ENCODE assay signal across 21 cellular contexts in the genomic region with DNA sequence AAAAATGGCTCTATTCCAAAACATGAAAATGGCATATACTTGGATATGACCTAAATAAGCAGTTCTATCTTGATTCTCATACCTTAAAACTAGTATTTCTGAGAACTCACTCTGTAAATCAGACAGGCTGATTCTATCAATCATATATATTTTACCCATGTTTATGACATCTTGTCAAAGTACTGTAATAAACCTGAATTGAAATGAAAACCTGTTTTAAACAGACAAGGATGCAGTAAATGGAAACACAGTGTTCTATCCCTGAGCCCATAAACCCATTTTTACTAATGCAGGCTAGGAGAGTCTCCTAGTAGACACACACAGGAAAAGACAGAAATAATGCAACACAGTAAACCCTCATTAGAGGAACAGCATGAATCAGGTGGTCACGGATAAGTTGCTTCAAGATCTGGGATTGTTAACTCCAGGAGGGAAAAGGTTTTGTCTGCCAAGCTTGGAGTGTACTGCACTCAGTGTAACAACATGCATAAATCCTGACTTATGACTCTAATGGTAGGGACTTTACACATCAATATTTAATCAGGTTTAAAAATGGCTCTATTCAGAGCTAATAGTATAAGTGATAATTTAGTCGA.
"Had no signal": no experiment of that assay in that cellular context is flagged by ENCODE, and none has a peak within 500 bp of the region (broad histone marks: within the 10 kb centered on the region; RNA-seq: fewer than 3 reads in every experiment).

No MANE protein-coding gene starts in this region.

- H3K9me3 Mint-ChIP-seq: activated naive CD4-positive, alpha-beta T cell treated with anti-CD3 and anti-CD28 coated beads for 36 hours; activated naive CD8-positive, alpha-beta T cell treated with anti-CD3 and anti-CD28 coated beads, Interleukin-2, amount 10 ng/mL, durations not matched to agents 7 days and 5 days; T-helper 2 cell treated with Interferon-gamma antibody and Interleukin-4, amounts not matched to agents 5 μg/mL and 100 μg/mL, for 36 hours had no signal

- H3K4me3 ChIP-seq: colonic mucosa, heart left ventricle, left lung, spleen, testis, uterus had no signal

- H3K9me3 ChIP-seq: colonic mucosa, heart left ventricle, left lung, spleen, testis, uterus had no signal

- H3K27ac ChIP-seq: colonic mucosa, heart left ventricle, left lung, spleen, testis, uterus, WERI-Rb-1 had no signal

- ATAC-seq: activated CD8-positive, alpha-beta T cell treated with anti-CD3 and anti-CD28 coated beads, Interleukin-2, amount 10 ng/mL, durations not matched to agents 7 days and 5 days; heart left ventricle; left lung; naive thymus-derived CD4-positive, alpha-beta T cell had no signal

- H3K4me3 Mint-ChIP-seq: activated CD8-positive, alpha-beta T cell treated with anti-CD3 and anti-CD28 coated beads, Interleukin-2, amount 10 ng/mL, durations not matched to agents 7 days and 5 days; activated naive CD4-positive, alpha-beta T cell treated with anti-CD3 and anti-CD28 coated beads for 36 hours; activated naive CD8-positive, alpha-beta T cell treated with anti-CD3 and anti-CD28 coated beads, Interleukin-2, amount 10 ng/mL, durations not matched to agents 7 days and 5 days; activated T-cell treated with anti-CD3 and anti-CD28 coated beads, Interleukin-2, amount 50 U/mL, for 24 hours; naive thymus-derived CD4-positive, alpha-beta T cell; T-helper 2 cell treated with Interferon-gamma antibody and Interleukin-4, amounts not matched to agents 5 μg/mL and 100 μg/mL, for 36 hours had no signal

- H3K36me3 Mint-ChIP-seq: activated naive CD8-positive, alpha-beta T cell treated with anti-CD3 and anti-CD28 coated beads, Interleukin-2, amount 10 ng/mL, durations not matched to agents 7 days and 5 days; naive thymus-derived CD4-positive, alpha-beta T cell had no signal

- H3K36me3 ChIP-seq: colonic mucosa, heart left ventricle, left lung, spleen, uterus, WERI-Rb-1 had no signal

- H3K27me3 ChIP-seq: colonic mucosa, heart left ventricle, left lung, spleen, testis, uterus had no signal

- H3K4me1 Mint-ChIP-seq: activated naive CD8-positive, alpha-beta T cell treated with anti-CD3 and anti-CD28 coated beads, Interleukin-2, amount 10 ng/mL, durations not matched to agents 7 days and 5 days; naive thymus-derived CD4-positive, alpha-beta T cell had no signal

- H3K27me3 Mint-ChIP-seq: activated naive CD8-positive, alpha-beta T cell treated with anti-CD3 and anti-CD28 coated beads, Interleukin-2, amount 10 ng/mL, durations not matched to agents 7 days and 5 days; activated T-cell treated with anti-CD3 and anti-CD28 coated beads, Interleukin-2, amount 50 U/mL, for 24 hours; naive thymus-derived CD4-positive, alpha-beta T cell; progenitor cell of endocrine pancreas had no signal

- DNase-seq: activated CD4-positive, alpha-beta T cell treated with anti-CD3 and anti-CD28 coated beads, Interleukin-2, amount 50 U/mL, for 1 hour; activated CD4-positive, CD25-positive, alpha-beta regulatory T cell treated with anti-CD3 and anti-CD28 coated beads, Interleukin-2, amount 50 U/mL, for 72 hours; activated CD8-positive, alpha-beta T cell treated with anti-CD3 and anti-CD28 coated beads, Interleukin-2, amount 10 ng/mL, durations not matched to agents 7 days and 5 days; activated naive CD4-positive, alpha-beta T cell treated with anti-CD3 and anti-CD28 coated beads for 36 hours; activated naive CD8-positive, alpha-beta T cell treated with anti-CD3 and anti-CD28 coated beads, Interleukin-2, amount 10 ng/mL, durations not matched to agents 7 days and 5 days; activated T-cell treated with anti-CD3 and anti-CD28 coated beads, Interleukin-2, amount 50 U/mL, for 24 hours; amniotic stem cell; colonic mucosa; heart left ventricle; islet precursor cell; left lung; naive thymus-derived CD4-positive, alpha-beta T cell; spleen; stimulated activated CD4-positive, alpha-beta T cell treated with anti-CD3 and anti-CD28 coated beads, Interleukin-4, amount 100 ng/mL, for 1 hour; stimulated activated naive CD4-positive, alpha-beta T cell; testis; trophoblast cell; uterus; WERI-Rb-1 had no signal

- H3K27ac Mint-ChIP-seq: activated CD8-positive, alpha-beta T cell treated with anti-CD3 and anti-CD28 coated beads, Interleukin-2, amount 10 ng/mL, durations not matched to agents 7 days and 5 days; activated naive CD4-positive, alpha-beta T cell treated with anti-CD3 and anti-CD28 coated beads for 36 hours; activated naive CD8-positive, alpha-beta T cell treated with anti-CD3 and anti-CD28 coated beads, Interleukin-2, amount 10 ng/mL, durations not matched to agents 7 days and 5 days; activated T-cell treated with anti-CD3 and anti-CD28 coated beads, Interleukin-2, amount 50 U/mL, for 24 hours; naive thymus-derived CD4-positive, alpha-beta T cell; progenitor cell of endocrine pancreas; T-helper 2 cell treated with Interferon-gamma antibody and Interleukin-4, amounts not matched to agents 5 μg/mL and 100 μg/mL, for 36 hours had no signal

- H3K4me1 ChIP-seq: colonic mucosa, heart left ventricle, left lung, spleen, testis, uterus had no signal
